ENCODE assay signal across 8 cellular contexts in the genomic region with DNA sequence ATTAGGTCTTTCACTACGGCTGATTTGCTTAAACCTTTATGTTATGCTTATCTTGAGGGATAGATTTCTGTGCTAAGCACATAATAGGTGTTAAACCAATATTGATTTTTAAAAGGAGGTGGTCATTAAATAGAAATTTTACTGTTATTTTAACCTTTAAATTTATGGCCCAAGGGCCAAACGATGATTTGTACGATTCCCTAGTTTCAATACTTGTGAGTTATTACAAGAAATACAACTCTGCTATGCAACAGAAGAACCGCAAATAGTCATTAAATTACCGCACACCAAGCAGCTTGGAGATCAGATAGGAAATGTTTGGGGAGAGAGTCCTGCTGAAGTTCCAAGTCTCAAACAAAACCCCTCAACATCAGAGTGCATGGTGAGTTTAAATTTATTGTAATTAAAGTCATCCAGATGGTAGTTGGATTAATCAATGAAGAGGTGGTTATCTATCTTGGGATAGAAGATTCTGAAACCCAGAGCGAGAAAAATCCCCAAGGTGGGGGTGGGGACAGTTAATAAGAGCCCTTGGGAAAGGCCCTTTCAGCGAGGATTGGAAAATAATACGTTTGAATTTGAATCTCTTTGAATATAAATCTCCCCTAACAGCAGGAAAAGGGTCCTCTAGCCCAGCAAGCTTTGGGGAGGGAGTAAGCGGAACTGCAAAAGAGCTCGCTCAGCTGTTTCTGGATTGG. TPM values are rescaled to one million over a fixed set of nuclear protein-coding genes. Genes with fewer than 3 reads are reported as not detected.
DNase-seq lines count a peak whose midpoint lies in the region; ATAC-seq and TF ChIP-seq lines count a peak whose summit lies in the region.

No MANE protein-coding gene starts in this region.

- no peak for TF ChIP-seq CTCF in ascending aorta (IDR thresholded peaks at IDR 0.05)
- TF ChIP-seq CTCF in testis (IDR thresholded peaks at IDR 0.05): no peak

- peak; percentile 1 for ATAC-seq in left colon
- ATAC-seq in HG03025 (IDR thresholded peaks at IDR 0.05; ENCODE audit: low FRiP score, unreplicated experiment): no peak
- ATAC-seq in HG03039 (IDR thresholded peaks at IDR 0.05; ENCODE audit: unreplicated experiment): no peak

- intact Hi-C loops in ascending aorta (cut with DNase I): loop anchor here (5.0 to 10.0 kb wide), 3 partner anchors 153 to 365 kb away; a partner anchor contains a TSS
- intact Hi-C loops in left colon (cut with DNase I, micrococcal nuclease): no loop called here
- intact Hi-C loops in testis (cut with DNase I; ENCODE audit: low total_unique reads): no loop called here

- DNase-seq in activated CD4-positive, alpha-beta T cell treated with anti-CD3 and anti-CD28 coated beads for 4 hours: peak; percentile 1 to 22
- no peak for DNase-seq in activated CD4-positive, alpha-beta T cell treated with anti-CD3 and anti-CD28 coated beads for 1 hour
- DNase-seq in NCI-H146 (lab: John Stamatoyannopoulos, UW) (peak; percentile 60), ascending aorta (ENCODE audit: low spot score in 2 of 2) (no peak), left colon (no peak), testis (peak; percentile 46)

- no peaks in the 10 kb centered on the region for H3K36me3 ChIP-seq in ascending aorta
- no peaks in the 10 kb centered on the region for H3K36me3 ChIP-seq in testis (ENCODE audit: low read depth, missing control alignments)

- H3K4me3 ChIP-seq in ascending aorta: peak overlapping the region; percentile 84 to 85
- peak overlapping the region; percentile 84 to 86 for H3K4me3 ChIP-seq in testis

- WGBS in testis, 2 donors: 9 to 10% methylated on average over 10 of the region's 10 CpGs

- no peaks in the 10 kb centered on the region for H3K4me1 ChIP-seq in ascending aorta
- no peaks in the 10 kb centered on the region for H3K4me1 ChIP-seq in testis

- H3K27ac ChIP-seq in ascending aorta (peak overlapping the region; percentile 83 to 87), testis (peak overlapping the region; percentile 63 to 96)

- no peaks in the 10 kb centered on the region for H3K9me3 ChIP-seq in ascending aorta
- H3K9me3 ChIP-seq in testis: no peaks in the 10 kb centered on the region

- no peak for TF ChIP-seq POLR2A in testis (IDR thresholded peaks at IDR 0.05)

- H3K27me3 ChIP-seq in ascending aorta (no peaks in the 10 kb centered on the region), testis (no peaks in the 10 kb centered on the region)

RNA-seq across cellular contexts. Expression of a gene that starts 0.8 kb away (rescaled TPM):
- total RNA-seq in ascending aorta (8.2 TPM), left colon (10 to 100 TPM; 18.6 to 22.8 TPM), testis (10 to 100 TPM; 35.4 to 42.7 TPM)
- 18.1 TPM for polyA plus RNA-seq in testis (ENCODE audit: insufficient read depth, low read depth, low replicate concordance)

Comparison
In these comparisons a context has a peak if more than half of its experiments do, and no peak if none do; other contexts are left out.
1. DNase-seq: peak in activated CD4-positive, alpha-beta T cell treated with anti-CD3 and anti-CD28 coated beads for 4 hours (2 of 2), NCI-H146 (single experiment) and testis (single experiment); none in activated CD4-positive, alpha-beta T cell treated with anti-CD3 and anti-CD28 coated beads for 1 hour (single experiment), ascending aorta (0 of 2) and left colon (0 of 2).